ENCODE assay signal across 9 cellular contexts in the genomic region with DNA sequence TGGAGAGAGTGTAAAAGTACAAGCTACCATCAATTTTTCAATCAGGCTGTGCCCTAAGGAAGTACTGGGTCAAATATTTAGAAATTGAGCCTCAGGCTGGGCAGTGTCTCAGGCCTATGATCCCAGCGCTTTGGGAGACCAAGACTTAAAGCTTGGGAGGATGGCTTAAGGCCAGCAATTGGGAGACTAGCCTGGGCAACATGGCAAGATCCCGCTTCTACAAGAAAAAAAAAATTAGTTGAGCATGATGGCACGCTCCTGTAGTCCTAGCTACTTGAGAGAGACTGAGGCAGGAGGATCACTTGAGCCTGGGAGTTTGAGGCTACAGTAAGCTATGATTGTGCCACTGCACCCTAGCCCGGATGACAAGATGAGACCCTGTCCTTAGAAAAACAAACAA. TPM values are rescaled to one million over a fixed set of nuclear protein-coding genes. Genes with fewer than 3 reads are reported as not detected.
DNase-seq lines count a peak whose midpoint lies in the region; ATAC-seq, FAIRE-seq and TF ChIP-seq lines count a peak whose summit lies in the region.
"Had no signal": no experiment of that assay in that cellular context is flagged by ENCODE, and none has a peak within 500 bp of the region (broad histone marks: within the 10 kb centered on the region; RNA-seq: fewer than 3 reads in every experiment).

No MANE protein-coding gene starts in this region.

- H3K36me3 Mint-ChIP-seq in activated CD8-positive, alpha-beta memory T cell treated with anti-CD3 and anti-CD28 coated beads, Interleukin-2, amount 10 ng/mL, durations not matched to agents 7 days and 5 days: peaks cover 3% of the 10 kb centered on the region
- peaks cover 8% of the 10 kb centered on the region for H3K36me3 Mint-ChIP-seq in activated B cell treated with CpG ODN at 0.5 μM for 24 hours (ENCODE audit: low read depth)

- TF ChIP-seq EP300 in HepG2 (IDR thresholded peaks at IDR 0.05; ENCODE audit: low read depth in 2 of 2, low read length in 2 of 2): no peak
- no peak for TF ChIP-seq EP300 in HepG2 (CRISPR knock-in tag; IDR thresholded peaks at IDR 0.05; ENCODE audit: borderline replicate concordance)

- intact Hi-C loops in activated B cell treated with CpG ODN at 0.5 μM for 24 hours (cut with micrococcal nuclease) (loop anchor here (5.0 to 10.0 kb wide), 2 partner anchors 135 to 1337 kb away; partner anchors contain the start of gene GPD1L), HepG2 (cut with micrococcal nuclease; ENCODE audit: unreplicated experiment) (loop anchor here (5.0 to 10.0 kb wide), 2 partner anchors 135 to 353 kb away; partner anchors contain the start of gene PDCD6IP)

- WGBS in HepG2 (ENCODE audit: low lambda C conversion rate): 85% methylated on average over 4 of the region's 4 CpGs

- no peaks in the 10 kb centered on the region for H3K27me3 Mint-ChIP-seq in activated CD8-positive, alpha-beta memory T cell treated with anti-CD3 and anti-CD28 coated beads, Interleukin-2, amount 10 ng/mL, durations not matched to agents 7 days and 5 days
- no peaks in the 10 kb centered on the region for H3K27me3 Mint-ChIP-seq in activated B cell treated with CpG ODN at 0.5 μM for 24 hours

- peak overlapping the region in 1 of 3 experiments; percentile 74; a peak in 1 of 6 replicates for H3K4me3 ChIP-seq in HepG2 (replicated peaks in 1 of 3; ENCODE audit: insufficient read depth in 1 of 3, low read depth in 2 of 3, low read length in 3 of 3)
- H3K4me3 ChIP-seq in subcutaneous abdominal adipose tissue (ENCODE audit: low read depth in 1 of 5, low read length in 5 of 5): no peak overlapping the region

- in situ Hi-C loops in HepG2 (cut with HindIII; ENCODE audit: extremely low pct_ligation_motif_present, low pct_unique_long_range_greater_than_20kb): no loop called here

- H4K20me1 ChIP-seq in HepG2 (ENCODE audit: insufficient read depth, low read length): peaks cover 14% of the 10 kb centered on the region

- ATAC-seq in activated CD8-positive, alpha-beta memory T cell treated with anti-CD3 and anti-CD28 coated beads, Interleukin-2, amount 10 ng/mL, durations not matched to agents 7 days and 5 days: no peak
- ATAC-seq in activated B cell treated with CpG ODN at 0.5 μM for 24 hours (ENCODE audit: low read depth): no peak
- ATAC-seq in HepG2: no peak
- ATAC-seq in omental fat pad (ENCODE audit: low FRiP score): no peak

- peaks cover 25% of the 10 kb centered on the region for H3K79me2 ChIP-seq in HepG2 (ENCODE audit: insufficient read depth, low read length)

- H2AFZ ChIP-seq in HepG2 (ENCODE audit: low read length): no peak overlapping the region

- POLR2A ChIA-PET in activated B cell treated with CpG ODN at 0.5 μM for 24 hours (lab: Charles Lee): interaction anchor here (0.7 to 2.5 kb wide), 4 partner anchors 8 to 357 kb away, joined by 3 to 30 read pairs (median 8); partner anchors contain the start of gene PDCD6IP
- POLR2A ChIA-PET in HepG2 (lab: Yijun Ruan, JAX): interaction anchor here (0.5 kb wide), 1 partner anchor 9 kb away, joined by 3 read pairs; no protein-coding TSS in a partner anchor

- no TSS peak for BruUV-seq in HepG2 (replicated peaks; lab: Mats Ljungman, UMichigan)

- no peak for TF ChIP-seq RAD21 in HepG2 (CRISPR knock-in tag; IDR thresholded peaks at IDR 0.05)

- H3K4me3 Mint-ChIP-seq in activated CD8-positive, alpha-beta memory T cell treated with anti-CD3 and anti-CD28 coated beads, Interleukin-2, amount 10 ng/mL, durations not matched to agents 7 days and 5 days: peak overlapping the region; percentile 95
- peak overlapping the region; percentile 100 for H3K4me3 Mint-ChIP-seq in activated B cell treated with CpG ODN at 0.5 μM for 24 hours

- peak overlapping the region; percentile 93; the same call in 1 of the 2 replicates for H3K9ac ChIP-seq in HepG2 (ENCODE audit: insufficient read depth, low read depth, low read length)
- H3K9ac ChIP-seq in subcutaneous abdominal adipose tissue (ENCODE audit: low read length in 5 of 5): no peak overlapping the region

- H3K9me3 Mint-ChIP-seq in activated CD8-positive, alpha-beta memory T cell treated with anti-CD3 and anti-CD28 coated beads, Interleukin-2, amount 10 ng/mL, durations not matched to agents 7 days and 5 days (ENCODE audit: low read depth): no peaks in the 10 kb centered on the region
- H3K9me3 Mint-ChIP-seq in activated B cell treated with CpG ODN at 0.5 μM for 24 hours: no peaks in the 10 kb centered on the region

- peaks cover 37% of the 10 kb centered on the region for H3K4me1 Mint-ChIP-seq in activated CD8-positive, alpha-beta memory T cell treated with anti-CD3 and anti-CD28 coated beads, Interleukin-2, amount 10 ng/mL, durations not matched to agents 7 days and 5 days
- peaks cover 40% of the 10 kb centered on the region for H3K4me1 Mint-ChIP-seq in activated B cell treated with CpG ODN at 0.5 μM for 24 hours

- FAIRE-seq in HepG2 (lab: Jason Lieb, UNC): no peak

- H3K36me3 ChIP-seq in HepG2 (replicated peaks in 1 of 2; ENCODE audit: control insufficient read depth in 1 of 2, insufficient read depth in 2 of 2, low read length in 2 of 2) (no peaks in the 10 kb centered on the region), subcutaneous abdominal adipose tissue (ENCODE audit: control insufficient read depth in 5 of 5, insufficient read depth in 5 of 5, low read length in 5 of 5) (no peaks in the 10 kb centered on the region)

- H3K4me1 ChIP-seq in HepG2 (ENCODE audit: insufficient read depth, low read length) (peaks cover 42% of the 10 kb centered on the region), subcutaneous abdominal adipose tissue (ENCODE audit: control insufficient read depth in 5 of 5, insufficient read depth in 5 of 5, low read length in 5 of 5) (peaks cover 5 to 35% (median 26%) of the 10 kb centered on the region in 5 donors)

- no peak for TF ChIP-seq POLR2A in HepG2 (IDR thresholded peaks at IDR 0.05; ENCODE audit: insufficient read depth in 1 of 2, low read depth in 2 of 2, low read length in 2 of 2)

- H3K27ac ChIP-seq in HepG2 (ENCODE audit: extremely low read length, insufficient read depth, low read length): peak overlapping the region; percentile 97
- H3K27ac ChIP-seq in subcutaneous abdominal adipose tissue (ENCODE audit: low read depth, low read length): peak overlapping the region; percentile 97

- H3K9me3 ChIP-seq in HepG2 (ENCODE audit: low read length): no peaks in the 10 kb centered on the region
- no peaks in the 10 kb centered on the region for H3K9me3 ChIP-seq in subcutaneous abdominal adipose tissue (ENCODE audit: control insufficient read depth in 5 of 5, low read length in 5 of 5)

- no peaks in the 10 kb centered on the region for H3K27me3 ChIP-seq in HepG2 (ENCODE audit: control insufficient read depth in 1 of 2, insufficient read depth in 2 of 2, low read length in 2 of 2)
- no peaks in the 10 kb centered on the region for H3K27me3 ChIP-seq in subcutaneous abdominal adipose tissue (ENCODE audit: control insufficient read depth in 5 of 5, insufficient read depth in 4 of 5, low read length in 5 of 5)

- peak overlapping the region; percentile 100 for H3K27ac Mint-ChIP-seq in activated CD8-positive, alpha-beta memory T cell treated with anti-CD3 and anti-CD28 coated beads, Interleukin-2, amount 10 ng/mL, durations not matched to agents 7 days and 5 days
- peak overlapping the region; percentile 100 for H3K27ac Mint-ChIP-seq in activated B cell treated with CpG ODN at 0.5 μM for 24 hours

- CTCF ChIA-PET in activated CD8-positive, alpha-beta memory T cell treated with anti-CD3 and anti-CD28 coated beads, Interleukin-2, amount 10 ng/mL, durations not matched to agents 7 days and 5 days (lab: Charles Lee): interaction anchor here (0.8 to 1.4 kb wide), 2 partner anchors 11 to 15 kb away, joined by 3 read pairs; no protein-coding TSS in a partner anchor
- CTCF ChIA-PET in activated B cell treated with CpG ODN at 0.5 μM for 24 hours (lab: Charles Lee) (no interaction called here), HepG2 (lab: Yijun Ruan, JAX; ENCODE audit: low intra/inter-chr PET ratio, low total read pairs) (no interaction called here)

- DNase-seq in activated CD8-positive, alpha-beta memory T cell treated with anti-CD3 and anti-CD28 coated beads, Interleukin-2, amount 10 ng/mL, durations not matched to agents 7 days and 5 days: no peak
- no peak for DNase-seq in activated CD8-positive, alpha-beta memory T cell treated with anti-CD3 and anti-CD28 coated beads, Interleukin-2, amount 50 U/mL, for 48 hours
- DNase-seq in activated B cell treated with CpG ODN at 0.5 μM for 24 hours (no peak), HepG2 (ENCODE audit: low spot score) (no peak), NCI-H69 (lab: John Stamatoyannopoulos, UW) (no peak), omental fat pad (ENCODE audit: low spot score) (no peak), SKM-1 (lab: John Stamatoyannopoulos, UW; ENCODE audit: unreplicated experiment) (no peak)
- DNase-seq: NCI-H524 had no signal

- TF ChIP-seq CTCF in activated B cell treated with CpG ODN at 0.5 μM for 24 hours (IDR thresholded peaks at IDR 0.05) (no peak), HepG2 (CRISPR knock-in tag; IDR thresholded peaks at IDR 0.05) (no peak), omental fat pad (IDR thresholded peaks at IDR 0.05) (no peak)

- peak overlapping the region; percentile 85 for H3K4me2 ChIP-seq in HepG2 (ENCODE audit: low read depth, low read length)

RNA-seq across cellular contexts. Expression of gene UBP1, which starts 2.0 kb away (rescaled TPM):
- 10 to 100 TPM; 60.5 to 71.8 TPM for total RNA-seq in activated CD8-positive, alpha-beta memory T cell treated with anti-CD3 and anti-CD28 coated beads, Interleukin-2, amount 10 ng/mL, durations not matched to agents 7 days and 5 days
- 50.1 and 68.6 TPM in 2 replicates for total RNA-seq in activated B cell treated with CpG ODN at 0.5 μM for 24 hours
- total RNA-seq in HepG2 (2016; rRNA removed; fragmentation: Illumina TruSeq; extraction: Trizol): 48.3 and 56.7 TPM in 2 replicates
- total RNA-seq in HepG2 (2016; cell fraction: cytosol; rRNA removed; fragmentation: Illumina TruSeq; extraction: Trizol; ENCODE audit: low read depth): 35.3 and 36.1 TPM in 2 replicates
- 49.2 and 49.4 TPM in 2 replicates for total RNA-seq in HepG2 (2016; cell fraction: insoluble cytoplasmic fraction; rRNA removed; fragmentation: Illumina TruSeq; extraction: Trizol)
- 55.1 and 56.2 TPM in 2 replicates for total RNA-seq in HepG2 (2016; cell fraction: membrane; rRNA removed; fragmentation: Illumina TruSeq; extraction: Trizol)
- total RNA-seq in HepG2 (2016; cell fraction: nucleus; rRNA removed; fragmentation: Illumina TruSeq; extraction: Trizol): 67.4 and 77.3 TPM in 2 replicates
- 71.0 and 79.9 TPM in 2 replicates for polyA plus RNA-seq in HepG2 (2011; rRNA removed)
- 25.7 and 36.4 TPM in 2 replicates for polyA plus RNA-seq in HepG2 (2011; cell fraction: cytosol; rRNA removed)
- 113 and 124 TPM in 2 replicates for polyA plus RNA-seq in HepG2 (2011; cell fraction: nucleus; rRNA removed)
- polyA plus RNA-seq in HepG2 (2012): 41.9 and 51.9 TPM in 2 replicates
- polyA plus RNA-seq in HepG2 (2016; cell fraction: cytosol; fragmentation: Illumina TruSeq; extraction: Trizol; ENCODE audit: low read depth): 10.7 and 11.9 TPM in 2 replicates
- 87.2 and 101 TPM in 2 replicates for polyA plus RNA-seq in HepG2 (2016; cell fraction: insoluble cytoplasmic fraction; fragmentation: Illumina TruSeq; extraction: Trizol; ENCODE audit: low read depth)
- 50.8 and 53.0 TPM in 2 replicates for polyA plus RNA-seq in HepG2 (2016; cell fraction: membrane; fragmentation: Illumina TruSeq; extraction: Trizol; ENCODE audit: low read depth)
- 138 and 140 TPM in 2 replicates for polyA plus RNA-seq in HepG2 (2016; cell fraction: nucleus; fragmentation: Illumina TruSeq; extraction: Trizol; ENCODE audit: insufficient read depth, low read depth)
- polyA minus RNA-seq in HepG2 (2011; rRNA and poly(A)+ RNA removed; ENCODE audit: low replicate concordance): 50.1 and 65.5 TPM in 2 replicates
- polyA minus RNA-seq in HepG2 (2011; cell fraction: cytosol; rRNA and poly(A)+ RNA removed): 33.4 and 39.2 TPM in 2 replicates
- polyA minus RNA-seq in HepG2 (2011; cell fraction: nucleus; rRNA and poly(A)+ RNA removed): 129 and 147 TPM in 2 replicates
- 10 to 100 TPM; 45.6 to 77.0 (median 63.0) TPM for total RNA-seq in omental fat pad
